Comparison of ENCODE assay signal across 17 cellular contexts in genomic region chr20:63734111-63734945, GRCh38. TPM values are rescaled to one million over a fixed set of nuclear protein-coding genes. Genes with fewer than 3 reads are reported as not detected.
A peak's percentile ranks its signal among the peaks of the same experiment; 100 is the strongest.
DNase-seq lines count a peak whose midpoint lies in the region; ATAC-seq and TF ChIP-seq lines count a peak whose summit lies in the region.
"Had no signal": no experiment of that assay in that cellular context is flagged by ENCODE, and none has a peak within 500 bp of the region (broad histone marks: within the 10 kb centered on the region; RNA-seq: fewer than 3 reads in every experiment).

No MANE protein-coding gene starts in this region.

- H3K4me3 ChIP-seq in RWPE2 (ENCODE audit: severe bottlenecking): no peak overlapping the region
- no peak overlapping the region for H3K4me3 ChIP-seq in osteoblast (ENCODE audit: insufficient read depth, low read length)
- H3K4me3 ChIP-seq: dorsolateral prefrontal cortex, esophagus squamous epithelium, heart right ventricle, ovary, SJSA1, spleen had no signal

- H3K4me1 Mint-ChIP-seq in activated naive CD8-positive, alpha-beta T cell treated with anti-CD3 and anti-CD28 coated beads for 36 hours: peaks cover 29% of the 10 kb centered on the region
- H3K4me1 Mint-ChIP-seq in activated naive CD8-positive, alpha-beta T cell treated with anti-CD3 and anti-CD28 coated beads, Interleukin-2, amount 50 U/mL, for 24 hours: peaks cover 17% of the 10 kb centered on the region
- H3K4me1 Mint-ChIP-seq in osteocyte (ENCODE audit: unreplicated experiment): no peaks in the 10 kb centered on the region

- H3K27ac ChIP-seq in RWPE2 (ENCODE audit: poor library complexity, severe bottlenecking) (no peak overlapping the region), osteoblast (ENCODE audit: low read depth, low read length) (no peak overlapping the region)
- H3K27ac ChIP-seq: esophagus squamous epithelium, heart right ventricle, ovary, SJSA1 had no signal

- no peak for ATAC-seq in activated naive CD8-positive, alpha-beta T cell treated with anti-CD3 and anti-CD28 coated beads, Interleukin-2, amount 50 U/mL, for 24 hours
- ATAC-seq in RWPE2 (ENCODE audit: low read depth) (no peak), GM18858 (IDR thresholded peaks at IDR 0.05; ENCODE audit: unreplicated experiment) (no peak)
- ATAC-seq: heart right ventricle; stimulated activated naive CD8-positive, alpha-beta T cell treated with anti-CD3 and anti-CD28 coated beads, Interleukin-15, Interleukin-2, amounts not matched to agents 100 U/mL and 50 U/mL, for 24 hours had no signal

- H3K36me3 ChIP-seq in RWPE2 (ENCODE audit: low read depth) (peaks cover 44% of the 10 kb centered on the region), osteoblast (ENCODE audit: insufficient read depth, low read length) (peaks cover 8% of the 10 kb centered on the region)
- H3K36me3 ChIP-seq: ovary had no signal

- peaks cover 8% of the 10 kb centered on the region for H3K36me3 Mint-ChIP-seq in activated naive CD8-positive, alpha-beta T cell treated with anti-CD3 and anti-CD28 coated beads for 36 hours
- peaks cover 4% of the 10 kb centered on the region for H3K36me3 Mint-ChIP-seq in activated naive CD8-positive, alpha-beta T cell treated with anti-CD3 and anti-CD28 coated beads, Interleukin-2, amount 50 U/mL, for 24 hours (ENCODE audit: low read depth)
- H3K36me3 Mint-ChIP-seq in osteocyte (ENCODE audit: unreplicated experiment): peaks cover 7% of the 10 kb centered on the region

- no peaks in the 10 kb centered on the region for H3K27me3 ChIP-seq in RWPE2 (ENCODE audit: insufficient read depth, poor library complexity, severe bottlenecking)
- H3K27me3 ChIP-seq in osteoblast (ENCODE audit: insufficient read depth, low read length): no peaks in the 10 kb centered on the region
- H3K27me3 ChIP-seq: dorsolateral prefrontal cortex, esophagus squamous epithelium, ovary, SJSA1 had no signal

- peak overlapping the region; percentile 18 for H3K4me3 Mint-ChIP-seq in activated naive CD8-positive, alpha-beta T cell treated with anti-CD3 and anti-CD28 coated beads for 36 hours
- no peak overlapping the region for H3K4me3 Mint-ChIP-seq in activated naive CD8-positive, alpha-beta T cell treated with anti-CD3 and anti-CD28 coated beads, Interleukin-2, amount 50 U/mL, for 24 hours
- H3K4me3 Mint-ChIP-seq in osteocyte (ENCODE audit: unreplicated experiment): no peak overlapping the region

- peak overlapping the region; percentile 28 for H3K27ac Mint-ChIP-seq in activated naive CD8-positive, alpha-beta T cell treated with anti-CD3 and anti-CD28 coated beads for 36 hours
- H3K27ac Mint-ChIP-seq in activated naive CD8-positive, alpha-beta T cell treated with anti-CD3 and anti-CD28 coated beads, Interleukin-2, amount 50 U/mL, for 24 hours: no peak overlapping the region
- no peak overlapping the region for H3K27ac Mint-ChIP-seq in osteocyte (ENCODE audit: unreplicated experiment)

- H4K20me1 ChIP-seq in osteoblast (ENCODE audit: insufficient read depth, low read length): peaks cover 29% of the 10 kb centered on the region

- TF ChIP-seq CTCF in RWPE2 (IDR thresholded peaks at IDR 0.05; ENCODE audit: poor library complexity, severe bottlenecking) (no peak), osteoblast (IDR thresholded peaks at IDR 0.05; ENCODE audit: extremely low read depth, low read depth, low read length) (no peak), osteocyte (IDR thresholded peaks at IDR 0.05) (no peak)

- peaks cover 3% of the 10 kb centered on the region for H3K9me3 Mint-ChIP-seq in activated naive CD8-positive, alpha-beta T cell treated with anti-CD3 and anti-CD28 coated beads for 36 hours
- H3K9me3 Mint-ChIP-seq in activated naive CD8-positive, alpha-beta T cell treated with anti-CD3 and anti-CD28 coated beads, Interleukin-2, amount 50 U/mL, for 24 hours: no peaks in the 10 kb centered on the region
- H3K9me3 Mint-ChIP-seq in osteocyte (ENCODE audit: unreplicated experiment): no peaks in the 10 kb centered on the region
- H3K9me3 Mint-ChIP-seq: brain had no signal

- H3K79me2 ChIP-seq in osteoblast (ENCODE audit: insufficient read depth, low read length): peaks cover 36% of the 10 kb centered on the region

- no peak for DNase-seq in activated naive CD8-positive, alpha-beta T cell treated with anti-CD3 and anti-CD28 coated beads for 36 hours
- DNase-seq in activated naive CD8-positive, alpha-beta T cell treated with anti-CD3 and anti-CD28 coated beads, Interleukin-2, amount 50 U/mL, for 24 hours: no peak
- DNase-seq in RWPE2 (ENCODE audit: low spot score) (peak; percentile 84), osteoblast (ENCODE audit: insufficient read length, low spot score, missing footprints) (peak; percentile 44), osteocyte (ENCODE audit: extremely low spot score, unreplicated experiment) (no peak)
- DNase-seq: activated naive CD4-positive, alpha-beta T cell treated with Interleukin-2 at 50 U/mL for 16 hours; esophagus squamous epithelium; heart right ventricle; islet precursor cell; NCI-H510A; stimulated activated naive CD8-positive, alpha-beta T cell treated with anti-CD3 and anti-CD28 coated beads, Interleukin-15, Interleukin-2, amounts not matched to agents 100 U/mL and 50 U/mL, for 24 hours had no signal

- H3K4me1 ChIP-seq in RWPE2 (ENCODE audit: insufficient read depth, poor library complexity, severe bottlenecking) (no peaks in the 10 kb centered on the region), osteoblast (ENCODE audit: insufficient read depth, low read length) (no peaks in the 10 kb centered on the region)

- H3K9me3 ChIP-seq in RWPE2 (ENCODE audit: severe bottlenecking) (no peaks in the 10 kb centered on the region), osteoblast (ENCODE audit: low read depth, low read length) (no peaks in the 10 kb centered on the region)
- H3K9me3 ChIP-seq: esophagus squamous epithelium, heart right ventricle, ovary, spleen had no signal

- no peak overlapping the region for H3K4me2 ChIP-seq in osteoblast (ENCODE audit: insufficient read depth, low read length)

- no peak overlapping the region for H2AFZ ChIP-seq in osteoblast (ENCODE audit: low read length)

- H3K27me3 Mint-ChIP-seq in activated naive CD8-positive, alpha-beta T cell treated with anti-CD3 and anti-CD28 coated beads for 36 hours: no peaks in the 10 kb centered on the region
- no peaks in the 10 kb centered on the region for H3K27me3 Mint-ChIP-seq in activated naive CD8-positive, alpha-beta T cell treated with anti-CD3 and anti-CD28 coated beads, Interleukin-2, amount 50 U/mL, for 24 hours
- H3K27me3 Mint-ChIP-seq in osteocyte (ENCODE audit: unreplicated experiment): no peaks in the 10 kb centered on the region
- H3K27me3 Mint-ChIP-seq: brain had no signal

RNA-seq across cellular contexts. Expression of gene LIME1, which starts 2.1 kb away (rescaled TPM):
- 10 to 100 TPM in 1 of 2 experiments, 1 to 10 TPM in 1; 9.3 to 12.2 TPM for total RNA-seq in activated naive CD8-positive, alpha-beta T cell treated with anti-CD3 and anti-CD28 coated beads for 36 hours
- total RNA-seq in osteoblast: 1.8 and 2.9 TPM in 2 replicates
- 9.4 and 12.5 TPM in 2 replicates for total RNA-seq in osteocyte

RNA-seq across cellular contexts. Expression of gene SLC2A4RG, which starts 5.2 kb away (rescaled TPM):
- total RNA-seq in activated naive CD8-positive, alpha-beta T cell treated with anti-CD3 and anti-CD28 coated beads for 36 hours: 10 to 100 TPM; 25.7 to 29.3 TPM
- total RNA-seq in osteoblast (27.5 and 29.5 TPM in 2 replicates), osteocyte (74.8 and 80.7 TPM in 2 replicates)

RNA-seq across cellular contexts. Expression of gene ZGPAT, which starts 26.5 kb away (rescaled TPM):
- 10 to 100 TPM; 22.0 to 22.1 TPM for total RNA-seq in activated naive CD8-positive, alpha-beta T cell treated with anti-CD3 and anti-CD28 coated beads for 36 hours
- total RNA-seq in osteoblast: 15.6 and 18.8 TPM in 2 replicates
- total RNA-seq in osteocyte: 24.3 and 28.0 TPM in 2 replicates

RNA-seq across cellular contexts. Expression of gene ARFRP1, which starts 26.6 kb away (rescaled TPM):
- 10 to 100 TPM; 49.5 to 50.1 TPM for total RNA-seq in activated naive CD8-positive, alpha-beta T cell treated with anti-CD3 and anti-CD28 coated beads for 36 hours
- total RNA-seq in osteoblast (21.7 and 23.0 TPM in 2 replicates), osteocyte (46.1 and 46.7 TPM in 2 replicates)

RNA-seq across cellular contexts. Expression of gene TNFRSF6B, which starts 37.9 kb away (rescaled TPM):
- total RNA-seq in activated naive CD8-positive, alpha-beta T cell treated with anti-CD3 and anti-CD28 coated beads for 36 hours: not detected
- total RNA-seq in osteoblast: 2.1 and 2.9 TPM in 2 replicates
- total RNA-seq in osteocyte: 0.84 and 2.3 TPM in 2 replicates

Comparison
In these comparisons a context has a peak if more than half of its experiments do, and no peak if none do; other contexts are left out.
1. DNase-seq: peak in RWPE2 (single experiment) and osteoblast (single experiment); none in activated naive CD8-positive, alpha-beta T cell treated with anti-CD3 and anti-CD28 coated beads for 36 hours (single experiment), activated naive CD8-positive, alpha-beta T cell treated with anti-CD3 and anti-CD28 coated beads, Interleukin-2, amount 50 U/mL, for 24 hours (single experiment) and osteocyte (single experiment).